Comparison of ENCODE assay signal across 8 cellular contexts in the genomic region with DNA sequence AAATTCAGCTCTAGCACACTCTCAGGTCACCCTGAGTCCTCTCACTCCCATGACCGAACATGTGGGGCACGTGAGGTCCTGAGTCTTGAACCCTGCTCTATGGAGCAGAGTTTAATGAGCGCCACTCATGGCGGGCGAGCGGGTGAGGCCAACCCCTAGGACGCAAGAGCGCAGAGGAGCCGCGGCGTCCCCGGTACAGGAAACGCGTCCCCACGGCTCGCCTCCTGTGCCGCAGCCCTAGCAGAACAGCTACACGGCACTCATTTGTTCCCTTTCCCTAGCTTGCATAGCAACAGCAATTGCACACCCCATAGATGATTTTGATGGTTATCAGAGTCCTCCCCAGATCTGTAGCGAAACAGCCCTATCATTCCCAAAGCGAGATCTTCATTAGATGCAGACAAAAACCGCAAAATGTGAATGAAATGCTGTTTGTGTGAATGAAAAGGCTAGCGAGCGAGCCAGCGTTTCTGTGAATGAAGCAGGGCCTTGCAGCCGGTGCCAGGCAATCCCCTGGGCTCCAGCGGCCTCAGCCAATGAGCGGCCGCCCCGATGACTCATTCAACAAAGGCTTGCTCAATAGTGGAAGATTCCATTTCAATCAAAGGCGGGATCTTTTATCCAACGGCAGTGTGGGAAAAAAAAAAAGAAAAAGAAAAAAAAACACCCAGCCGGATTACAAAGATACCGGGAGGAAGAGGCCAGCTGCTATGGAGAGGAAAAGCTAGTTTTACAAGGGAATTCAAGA. TPM values are rescaled to one million over a fixed set of nuclear protein-coding genes. Genes with fewer than 3 reads are reported as not detected.
DNase-seq lines count a peak whose midpoint lies in the region; ATAC-seq and TF ChIP-seq lines count a peak whose summit lies in the region.

No MANE protein-coding gene starts in this region.

- peak; percentile 4; the same call in 1 of the 2 replicates for TF ChIP-seq CTCF in HFFc6 (IDR thresholded peaks at IDR 0.05)

- H3K27ac Mint-ChIP-seq in HFFc6 = peak overlapping the region; percentile 89

- peaks cover 41% of the 10 kb centered on the region for H3K4me1 Mint-ChIP-seq in HFFc6 (ENCODE audit: low read depth)

- H3K9me3 Mint-ChIP-seq in HFFc6 = no peaks in the 10 kb centered on the region

- peak overlapping the region; percentile 70 for H3K27ac ChIP-seq in epithelial cell of prostate

- peak overlapping the region; percentile 85 for H3K4me3 Mint-ChIP-seq in HFFc6

- peaks cover 7% of the 10 kb centered on the region; the same call in 1 of the 2 replicates for H3K27me3 Mint-ChIP-seq in HFFc6 (ENCODE audit: insufficient read depth)

- ATAC-seq in HG02623 (IDR thresholded peaks at IDR 0.05; ENCODE audit: unreplicated experiment) = no peak

- DNase-seq in Ammon's horn (ENCODE audit: low spot score) (peak; percentile 96), HFFc6 (peak; percentile 96), NCI-H460 (ENCODE audit: extremely low read depth, low read depth) (peak; percentile 87), epithelial cell of prostate (ENCODE audit: low read depth, low spot score) (peak; percentile 65), medulla oblongata (ENCODE audit: extremely low spot score) (peak; percentile 95)
- peak; percentile 66 for DNase-seq in activated CD8-positive, alpha-beta memory T cell treated with anti-CD3 and anti-CD28 coated beads for 24 hours
- DNase-seq in stimulated activated CD4-positive, alpha-beta T cell treated with anti-CD3 and anti-CD28 coated beads, TNF-alpha, amount 100 ng/mL, for 24 hours (ENCODE audit: low read depth in 3 of 3) = peak; percentile 1 to 65 (median 13)

- no peaks in the 10 kb centered on the region for H3K36me3 Mint-ChIP-seq in HFFc6 (ENCODE audit: low read depth)

RNA-seq across cellular contexts. Expression of a gene that starts 1.5 kb away (rescaled TPM):
- total RNA-seq in HFFc6 (2021; fragmentation: NEBNext Ultra II Directional; extraction: Animal tissue kit (Norgen Biotek cat#: 25700)) = 1 to 10 TPM in 2 of 6 experiments, under 1 TPM in 4; 0.28 to 1.9 (median 0.42) TPM
- total RNA-seq in NCI-H460 (2014; rRNA removed; shearing (Covaris generic)) = 2.0 and 2.4 TPM in 2 replicates
- polyA plus RNA-seq in NCI-H460 (2014; cell fraction: nucleus; rRNA removed) = 1.1 and 2.3 TPM in 2 replicates

Comparison
In these comparisons a context has a peak if more than half of its experiments do, and no peak if none do; other contexts are left out.
1. DNase-seq: peak in every context shown above with its lines; median percentile 96 in Ammon's horn; 96 in HFFc6; 95 in medulla oblongata; 87 in NCI-H460; 66 in activated CD8-positive, alpha-beta memory T cell treated with anti-CD3 and anti-CD28 coated beads for 24 hours; 65 in epithelial cell of prostate; 13 in stimulated activated CD4-positive, alpha-beta T cell treated with anti-CD3 and anti-CD28 coated beads, TNF-alpha, amount 100 ng/mL, for 24 hours.